ENCODE assay signal across 17 cellular contexts in genomic region chr9:104633976-104634520, GRCh38. TPM values are rescaled to one million over a fixed set of nuclear protein-coding genes. Genes with fewer than 3 reads are reported as not detected.
DNase-seq lines count a peak whose midpoint lies in the region; ATAC-seq and TF ChIP-seq lines count a peak whose summit lies in the region.
"Had no signal": no experiment of that assay in that cellular context is flagged by ENCODE, and none has a peak within 500 bp of the region (broad histone marks: within the 10 kb centered on the region; RNA-seq: fewer than 3 reads in every experiment).

No MANE protein-coding gene starts in this region.

- peak; percentile 32 for DNase-seq in Daoy (ENCODE audit: low read depth)
- peak; percentile 43 for DNase-seq in RWPE2 (ENCODE audit: low spot score)
- peak; percentile 2 for DNase-seq in naive B cell
- no peak for DNase-seq in upper lobe of right lung
- no peak for DNase-seq in SIG-M5 (lab: John Stamatoyannopoulos, UW)
- no peak for DNase-seq in pons (ENCODE audit: low spot score)
- DNase-seq: BE2C; CD4-positive, alpha-beta memory T cell; DMS153; DMS79 treated with DMSO at 0.1 percent for 48 hours; GDM1 had no signal

- peaks cover 0 to 4% (median 0%) of the 10 kb centered on the region in 3 donors for H3K27me3 Mint-ChIP-seq in naive B cell
- H3K27me3 Mint-ChIP-seq: CD4-positive, alpha-beta memory T cell had no signal

- H3K4me3 ChIP-seq in RWPE2 (ENCODE audit: severe bottlenecking), result no peak overlapping the region
- no peak overlapping the region for H3K4me3 ChIP-seq in upper lobe of right lung
- H3K4me3 ChIP-seq: A549, HAP-1 had no signal

- ATAC-seq in RWPE2 (ENCODE audit: low read depth), result no peak
- no peak for ATAC-seq in naive B cell (ENCODE audit: low read depth in 2 of 2)
- peak; percentile 32 for ATAC-seq in upper lobe of right lung
- ATAC-seq: A549 had no signal

- no peak overlapping the region for H3K27ac Mint-ChIP-seq in naive B cell
- H3K27ac Mint-ChIP-seq: CD4-positive, alpha-beta memory T cell had no signal

- no peaks in the 10 kb centered on the region for H3K4me1 Mint-ChIP-seq in naive B cell
- H3K4me1 Mint-ChIP-seq: CD4-positive, alpha-beta memory T cell had no signal

- no peak overlapping the region for H3K4me3 Mint-ChIP-seq in naive B cell
- H3K4me3 Mint-ChIP-seq: CD4-positive, alpha-beta memory T cell had no signal

- intact Hi-C loops in upper lobe of right lung (cut with DNase I), result no loop called here

- peaks cover 1 to 11% of the 10 kb centered on the region in 2 donors for H3K36me3 Mint-ChIP-seq in naive B cell

- H3K27me3 ChIP-seq in RWPE2 (ENCODE audit: insufficient read depth, poor library complexity, severe bottlenecking) (no peaks in the 10 kb centered on the region), upper lobe of right lung (no peaks in the 10 kb centered on the region)
- H3K27me3 ChIP-seq: BE2C had no signal

- H3K9me3 Mint-ChIP-seq in naive B cell, result peaks cover 0 to 22% (median 10%) of the 10 kb centered on the region in 7 donors

- H3K4me1 ChIP-seq in RWPE2 (ENCODE audit: insufficient read depth, poor library complexity, severe bottlenecking) (no peaks in the 10 kb centered on the region), upper lobe of right lung (no peaks in the 10 kb centered on the region)
- H3K4me1 ChIP-seq: A549, BE2C, HAP-1 had no signal

- H3K27ac ChIP-seq in RWPE2 (ENCODE audit: poor library complexity, severe bottlenecking) (no peak overlapping the region), upper lobe of right lung (no peak overlapping the region)
- H3K27ac ChIP-seq: A549, C4-2B had no signal

- TF ChIP-seq CTCF in RWPE2 (IDR thresholded peaks at IDR 0.05; ENCODE audit: poor library complexity, severe bottlenecking) (no peak), upper lobe of right lung (IDR thresholded peaks at IDR 0.05) (no peak)

- no peaks in the 10 kb centered on the region for H3K9me3 ChIP-seq in RWPE2 (ENCODE audit: severe bottlenecking)
- no peaks in the 10 kb centered on the region for H3K9me3 ChIP-seq in upper lobe of right lung
- H3K9me3 ChIP-seq: A549, BE2C, HAP-1 had no signal

- H3K36me3 ChIP-seq in RWPE2 (ENCODE audit: low read depth) (no peaks in the 10 kb centered on the region), upper lobe of right lung (no peaks in the 10 kb centered on the region)
- H3K36me3 ChIP-seq: BE2C, HAP-1 had no signal

RNA-seq across cellular contexts. Expression of gene OR13C9, which starts 16.0 kb away (rescaled TPM):
- total RNA-seq in Daoy (2014; rRNA removed; shearing (Covaris generic)), result not detected in 2 replicates
- not detected for polyA plus RNA-seq in naive B cell (ENCODE audit: low read depth in 6 of 6)
- total RNA-seq in upper lobe of right lung, result not detected
- total RNA-seq: CD4-positive, alpha-beta memory T cell; H1; HT1080 had no signal
- polyA plus RNA-seq: A549; AG04450; CD4-positive, alpha-beta memory T cell; H1 had no signal

RNA-seq across cellular contexts. Expression of gene OR13C2, which starts 28.6 kb away (rescaled TPM):
- total RNA-seq in Daoy (2014; rRNA removed; shearing (Covaris generic)), result not detected in 2 replicates
- not detected for polyA plus RNA-seq in naive B cell (ENCODE audit: low read depth in 6 of 6)
- not detected for total RNA-seq in upper lobe of right lung
- total RNA-seq: CD4-positive, alpha-beta memory T cell; H1; HT1080 had no signal
- polyA plus RNA-seq: A549; AG04450; CD4-positive, alpha-beta memory T cell; H1 had no signal

RNA-seq across cellular contexts. Expression of gene OR13C5, which starts 34.8 kb away (rescaled TPM):
- total RNA-seq in Daoy (2014; rRNA removed; shearing (Covaris generic)), result not detected in 2 replicates
- not detected for polyA plus RNA-seq in naive B cell (ENCODE audit: low read depth in 6 of 6)
- not detected for total RNA-seq in upper lobe of right lung
- total RNA-seq: CD4-positive, alpha-beta memory T cell; H1; HT1080 had no signal
- polyA plus RNA-seq: A549; AG04450; CD4-positive, alpha-beta memory T cell; H1 had no signal

Comparison
In these comparisons a context has a peak if more than half of its experiments do, and no peak if none do; other contexts are left out.
1. DNase-seq: peak in Daoy (single experiment), RWPE2 (single experiment) and naive B cell (single experiment); none in upper lobe of right lung (single experiment), SIG-M5 (single experiment) and pons (single experiment).